In the genomic region with DNA sequence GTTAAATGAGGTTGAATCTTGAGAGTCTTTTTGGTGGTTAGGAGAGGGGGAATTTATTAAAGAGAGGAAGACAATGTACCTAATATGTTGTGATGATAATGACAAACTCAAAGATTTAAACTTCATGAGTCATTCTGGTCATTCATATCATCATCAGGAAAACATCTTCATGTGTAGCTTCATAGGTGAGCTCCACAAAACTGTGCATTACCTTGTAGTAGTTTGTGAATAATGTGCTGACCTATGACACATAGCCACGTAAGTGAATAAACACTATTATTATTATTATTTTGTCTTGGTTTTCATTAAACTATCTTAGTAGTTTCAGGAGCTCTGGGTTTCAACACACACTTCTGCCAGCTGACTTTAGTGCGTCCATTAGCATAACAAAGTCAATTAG, we compare ENCODE assay signal across 1 cellular context.
TF ChIP-seq lines count a peak whose summit lies in the region.

No MANE protein-coding gene starts in this region.

TF ChIP-seq in HepG2, 621 proteins besides CTCF, POLR2A, EP300 and RAD21:
- TF ChIP-seq TEF (CRISPR knock-in tag; IDR thresholded peaks at IDR 0.05): no peak
- TF ChIP-seq, protein P1, sequence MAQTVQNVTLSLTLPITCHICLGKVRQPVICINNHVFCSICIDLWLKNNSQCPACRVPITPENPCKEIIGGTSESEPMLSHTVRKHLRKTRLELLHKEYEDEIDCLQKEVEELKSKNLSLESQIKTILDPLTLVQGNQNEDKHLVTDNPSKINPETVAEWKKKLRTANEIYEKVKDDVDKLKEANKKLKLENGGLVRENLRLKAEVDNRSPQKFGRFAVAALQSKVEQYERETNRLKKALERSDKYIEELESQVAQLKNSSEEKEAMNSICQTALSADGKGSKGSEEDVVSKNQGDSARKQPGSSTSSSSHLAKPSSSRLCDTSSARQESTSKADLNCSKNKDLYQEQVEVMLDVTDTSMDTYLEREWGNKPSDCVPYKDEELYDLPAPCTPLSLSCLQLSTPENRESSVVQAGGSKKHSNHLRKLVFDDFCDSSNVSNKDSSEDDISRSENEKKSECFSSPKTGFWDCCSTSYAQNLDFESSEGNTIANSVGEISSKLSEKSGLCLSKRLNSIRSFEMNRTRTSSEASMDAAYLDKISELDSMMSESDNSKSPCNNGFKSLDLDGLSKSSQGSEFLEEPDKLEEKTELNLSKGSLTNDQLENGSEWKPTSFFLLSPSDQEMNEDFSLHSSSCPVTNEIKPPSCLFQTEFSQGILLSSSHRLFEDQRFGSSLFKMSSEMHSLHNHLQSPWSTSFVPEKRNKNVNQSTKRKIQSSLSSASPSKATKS (CRISPR knock-in tag; IDR thresholded peaks at IDR 0.05): no peak
- no peak for TF ChIP-seq ZMYM3 (CRISPR knock-in tag; IDR thresholded peaks at IDR 0.05)
- TF ChIP-seq TFDP2 (CRISPR knock-in tag; IDR thresholded peaks at IDR 0.05): no peak
- no peak for TF ChIP-seq ZSCAN30 (CRISPR knock-in tag; IDR thresholded peaks at IDR 0.05)
- TF ChIP-seq ZNF335 (CRISPR knock-in tag; IDR thresholded peaks at IDR 0.05): no peak
- peak; percentile 67 for TF ChIP-seq CREB1 (IDR thresholded peaks at IDR 0.05)
- TF ChIP-seq CREB1 (CRISPR knock-in tag; IDR thresholded peaks at IDR 0.05): no peak
